ENCODE assay signal across 8 cellular contexts in the genomic region with DNA sequence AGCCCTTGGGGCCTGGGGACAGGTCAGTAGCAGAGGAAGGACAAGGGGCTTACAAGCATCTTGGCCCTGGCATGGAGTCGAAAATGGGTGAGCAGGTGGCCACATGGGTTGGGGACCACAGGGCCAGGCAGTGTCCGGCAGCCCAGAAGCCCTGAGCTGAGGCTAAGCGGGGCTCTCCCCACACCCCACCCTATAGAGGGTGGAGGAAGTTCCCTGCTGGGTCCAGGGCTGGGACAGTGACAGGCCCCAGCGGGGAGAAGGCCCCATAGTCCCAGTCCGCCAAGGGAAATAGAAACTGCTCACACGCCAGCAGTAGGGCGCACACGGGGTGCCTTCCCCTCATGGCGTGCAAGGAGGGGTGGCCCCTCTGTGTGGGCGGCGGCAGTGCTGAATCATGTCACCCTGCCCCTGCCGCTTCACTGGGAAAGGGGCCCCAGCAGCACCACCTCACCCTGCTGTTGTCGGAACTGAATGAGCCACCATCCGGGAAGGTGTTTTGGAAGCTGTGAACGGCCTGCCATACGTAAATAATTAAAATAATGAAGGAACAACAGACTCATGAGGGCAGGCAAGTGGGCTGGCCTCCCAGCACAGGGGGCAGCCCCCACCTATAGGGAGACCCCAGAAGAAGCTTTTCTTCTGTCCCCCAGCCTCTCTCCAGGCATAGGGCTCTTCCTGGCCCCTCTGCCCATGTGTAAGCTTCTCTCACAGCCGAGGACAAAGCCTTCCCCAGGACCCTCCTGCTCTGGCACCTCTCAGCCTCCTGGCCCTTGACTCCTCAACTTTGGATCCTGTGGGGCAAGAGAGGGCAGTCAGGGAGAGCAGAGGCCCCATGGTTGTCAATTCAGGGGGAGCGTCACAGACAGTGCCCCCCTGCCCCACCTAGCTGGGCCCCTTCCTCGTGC. TPM values are rescaled to one million over a fixed set of nuclear protein-coding genes. Genes with fewer than 3 reads are reported as not detected.
DNase-seq lines count a peak whose midpoint lies in the region; ATAC-seq and TF ChIP-seq lines count a peak whose summit lies in the region.

No MANE protein-coding gene starts in this region.

- DNase-seq in Right ventricle myocardium superior = peak; percentile 35
- no peak for DNase-seq in right atrium auricular region (ENCODE audit: low spot score)
- peak; percentile 83 to 89 for DNase-seq in activated CD8-positive, alpha-beta memory T cell treated with anti-CD3 and anti-CD28 coated beads for 4 hours (ENCODE audit: low read depth in 2 of 2)
- DNase-seq in memory B cell (ENCODE audit: low spot score in 2 of 2) = peak in 1 of 2 donors; percentile 35
- DNase-seq in osteocyte (ENCODE audit: extremely low spot score, unreplicated experiment) = no peak
- no peak for DNase-seq in NCI-H2227 treated with DMSO at 0.1 percent for 48 hours (lab: John Stamatoyannopoulos, UW)
- no peak for DNase-seq in NK-92 (lab: John Stamatoyannopoulos, UW; ENCODE audit: unreplicated experiment)

- H3K4me3 Mint-ChIP-seq in memory B cell (peak overlapping the region; percentile 69), osteocyte (ENCODE audit: unreplicated experiment) (no peak overlapping the region)

- H3K9me3 ChIP-seq in right atrium auricular region = no peaks in the 10 kb centered on the region

- TF ChIP-seq CTCF in right atrium auricular region (IDR thresholded peaks at IDR 0.05) (no peak), osteocyte (IDR thresholded peaks at IDR 0.05) (no peak)

- intact Hi-C loops in Right ventricle myocardium superior (cut with DNase I) = no loop called here

- H3K4me1 ChIP-seq in right atrium auricular region = no peaks in the 10 kb centered on the region

- H3K4me1 Mint-ChIP-seq in memory B cell (peaks cover 57% of the 10 kb centered on the region), osteocyte (ENCODE audit: unreplicated experiment) (peaks cover 2% of the 10 kb centered on the region)

- H3K27me3 Mint-ChIP-seq in memory B cell (no peaks in the 10 kb centered on the region), osteocyte (ENCODE audit: unreplicated experiment) (peaks cover 17% of the 10 kb centered on the region)

- no peaks in the 10 kb centered on the region for H3K36me3 ChIP-seq in right atrium auricular region

- no peak overlapping the region for H3K4me3 ChIP-seq in right atrium auricular region

- H3K9me3 Mint-ChIP-seq in memory B cell (peaks cover 3% of the 10 kb centered on the region), osteocyte (ENCODE audit: unreplicated experiment) (no peaks in the 10 kb centered on the region)

- H3K27me3 ChIP-seq in right atrium auricular region = no peaks in the 10 kb centered on the region

- ATAC-seq in Right ventricle myocardium superior (ENCODE audit: poor library complexity) (no peak), HG03442 (IDR thresholded peaks at IDR 0.05; ENCODE audit: unreplicated experiment) (peak; percentile 66), memory B cell (ENCODE audit: low read depth) (peak; percentile 79)

- H3K36me3 Mint-ChIP-seq in memory B cell (peaks cover 2% of the 10 kb centered on the region), osteocyte (ENCODE audit: unreplicated experiment) (no peaks in the 10 kb centered on the region)

- no peak overlapping the region for H3K27ac ChIP-seq in right atrium auricular region

- H3K27ac Mint-ChIP-seq in memory B cell (peak overlapping the region; percentile 22), osteocyte (ENCODE audit: unreplicated experiment) (no peak overlapping the region)

RNA-seq across cellular contexts. Expression of a gene that starts 12.7 kb away (rescaled TPM):
- 1.5 TPM for total RNA-seq in Right ventricle myocardium superior
- 1 to 10 TPM; 4.0 to 9.0 TPM for total RNA-seq in right atrium auricular region
- 0.68 and 0.78 TPM in 2 replicates for total RNA-seq in osteocyte

RNA-seq across cellular contexts. Expression of a gene that starts 19.6 kb away (rescaled TPM):
- not detected for total RNA-seq in Right ventricle myocardium superior
- not detected for total RNA-seq in right atrium auricular region
- not detected in 2 replicates for total RNA-seq in osteocyte

RNA-seq across cellular contexts. Expression of a gene that starts 41.5 kb away (rescaled TPM):
- total RNA-seq in Right ventricle myocardium superior (6.4 TPM), right atrium auricular region (1 to 10 TPM in 1 of 2 donors, under 1 TPM in 1; 0.47 to 1.4 TPM), osteocyte (not detected in 2 replicates)

RNA-seq across cellular contexts. Expression of a gene that starts 50.7 kb away (rescaled TPM):
- total RNA-seq in Right ventricle myocardium superior = 179 TPM
- total RNA-seq in right atrium auricular region = 100 to 1,000 TPM; 128 to 163 TPM
- total RNA-seq in osteocyte = 80.2 and 94.1 TPM in 2 replicates

Comparison
In these comparisons a context has a peak if more than half of its experiments do, and no peak if none do; other contexts are left out.
1. DNase-seq: peak in Right ventricle myocardium superior (single experiment) and activated CD8-positive, alpha-beta memory T cell treated with anti-CD3 and anti-CD28 coated beads for 4 hours (2 of 2); none in right atrium auricular region (single experiment), osteocyte (single experiment), NCI-H2227 treated with DMSO at 0.1 percent for 48 hours (single experiment) and NK-92 (single experiment).